Comparison of ENCODE assay signal across 1 cellular context in the genomic region with DNA sequence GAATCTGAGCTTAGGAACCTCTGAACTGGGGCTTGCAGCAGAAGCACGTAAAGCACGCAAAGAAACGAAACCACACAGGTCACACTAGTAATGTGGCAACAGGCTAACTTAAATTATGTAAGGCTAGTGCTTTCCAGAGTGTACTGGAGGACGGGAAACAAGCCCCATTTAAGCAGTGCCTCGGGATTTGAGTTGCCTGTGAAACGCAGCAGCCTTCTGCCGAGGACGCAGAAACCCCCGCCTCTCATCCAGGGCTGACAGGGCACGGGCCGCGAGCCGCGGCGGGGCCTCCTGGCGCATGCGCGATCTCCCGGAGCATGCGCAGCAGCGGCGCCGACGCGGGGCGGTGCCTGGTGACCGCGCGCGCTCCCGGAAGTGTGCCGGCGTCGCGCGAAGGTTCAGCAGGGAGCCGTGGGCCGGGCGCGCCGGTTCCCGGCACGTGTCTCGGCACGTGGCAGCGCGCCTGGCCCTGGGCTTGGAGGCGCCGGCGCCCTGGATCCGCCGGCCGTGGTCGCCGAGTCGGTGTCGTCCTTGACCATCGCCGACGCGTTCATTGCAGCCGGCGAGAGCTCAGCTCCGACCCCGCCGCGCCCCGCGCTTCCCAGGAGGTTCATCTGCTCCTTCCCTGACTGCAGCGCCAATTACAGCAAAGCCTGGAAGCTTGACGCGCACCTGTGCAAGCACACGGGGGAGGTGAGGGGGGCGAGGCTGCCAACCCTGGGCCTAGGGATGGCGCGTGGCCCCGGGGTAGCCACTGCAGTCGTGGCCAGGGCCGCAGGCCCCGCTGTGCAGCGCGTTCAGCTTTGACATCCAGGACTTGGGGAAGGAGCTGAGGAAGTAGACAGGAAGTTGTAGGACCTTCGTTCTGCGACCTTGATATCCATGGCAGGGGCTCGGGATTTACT.
TF ChIP-seq lines count a peak whose summit lies in the region.

A gene (plus strand): TSS at position 374 of the 905 bp plus-strand sequence.

TF ChIP-seq in WTC11, 78 proteins besides CTCF, POLR2A, EP300 and RAD21 (continued from another document and continues in another):
- TF ChIP-seq TEAD1 (CRISPR knock-in tag; IDR thresholded peaks at IDR 0.05) (peak; percentile 96; the same call in 1 of the 2 replicates), MYBL2 (CRISPR knock-in tag; IDR thresholded peaks at IDR 0.05) (peak; percentile 97), SMAD3 (CRISPR knock-in tag; IDR thresholded peaks at IDR 0.05; ENCODE audit: borderline replicate concordance) (peak; percentile 80; the same call in 1 of the 2 replicates), ZNF232 (CRISPR knock-in tag; IDR thresholded peaks at IDR 0.05) (peak; percentile 96), FOXP1 (CRISPR knock-in tag; IDR thresholded peaks at IDR 0.05; ENCODE audit: borderline replicate concordance) (peak; percentile 99), MXD4 (CRISPR knock-in tag; IDR thresholded peaks at IDR 0.05; ENCODE audit: borderline replicate concordance) (no peak), ESRRA (CRISPR knock-in tag; IDR thresholded peaks at IDR 0.05; ENCODE audit: borderline replicate concordance) (peak; percentile 97), TEAD4 (CRISPR knock-in tag; IDR thresholded peaks at IDR 0.05) (peak; percentile 41; the same call in 1 of the 2 replicates), ZNF416 (CRISPR knock-in tag; IDR thresholded peaks at IDR 0.05) (no peak), GABPB1 (CRISPR knock-in tag; IDR thresholded peaks at IDR 0.05) (peak; percentile 81), NFATC4 (CRISPR knock-in tag; IDR thresholded peaks at IDR 0.05) (no peak), TCF7 (CRISPR knock-in tag; IDR thresholded peaks at IDR 0.05; ENCODE audit: low read depth) (peak; percentile 95; the same call in 1 of the 2 replicates), ETV6 (CRISPR knock-in tag; IDR thresholded peaks at IDR 0.05) (peak; percentile 99), ELF4 (CRISPR knock-in tag; IDR thresholded peaks at IDR 0.05; ENCODE audit: low read depth) (peak; percentile 92; the same call in 1 of the 2 replicates), GTF2I (CRISPR knock-in tag; conservative IDR thresholded peaks at IDR 0.05) (no peak), EMX1 (CRISPR knock-in tag; IDR thresholded peaks at IDR 0.05) (no peak), ZNF423 (CRISPR knock-in tag; IDR thresholded peaks at IDR 0.05) (no peak), RELA (CRISPR knock-in tag; IDR thresholded peaks at IDR 0.05; ENCODE audit: borderline replicate concordance) (peak; percentile 95)
- TF ChIP-seq, protein P1, sequence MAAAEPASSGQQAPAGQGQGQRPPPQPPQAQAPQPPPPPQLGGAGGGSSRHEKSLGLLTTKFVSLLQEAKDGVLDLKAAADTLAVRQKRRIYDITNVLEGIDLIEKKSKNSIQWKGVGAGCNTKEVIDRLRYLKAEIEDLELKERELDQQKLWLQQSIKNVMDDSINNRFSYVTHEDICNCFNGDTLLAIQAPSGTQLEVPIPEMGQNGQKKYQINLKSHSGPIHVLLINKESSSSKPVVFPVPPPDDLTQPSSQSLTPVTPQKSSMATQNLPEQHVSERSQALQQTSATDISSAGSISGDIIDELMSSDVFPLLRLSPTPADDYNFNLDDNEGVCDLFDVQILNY (CRISPR knock-in tag; IDR thresholded peaks at IDR 0.05): peak; percentile 96
- TF ChIP-seq, protein P2, sequence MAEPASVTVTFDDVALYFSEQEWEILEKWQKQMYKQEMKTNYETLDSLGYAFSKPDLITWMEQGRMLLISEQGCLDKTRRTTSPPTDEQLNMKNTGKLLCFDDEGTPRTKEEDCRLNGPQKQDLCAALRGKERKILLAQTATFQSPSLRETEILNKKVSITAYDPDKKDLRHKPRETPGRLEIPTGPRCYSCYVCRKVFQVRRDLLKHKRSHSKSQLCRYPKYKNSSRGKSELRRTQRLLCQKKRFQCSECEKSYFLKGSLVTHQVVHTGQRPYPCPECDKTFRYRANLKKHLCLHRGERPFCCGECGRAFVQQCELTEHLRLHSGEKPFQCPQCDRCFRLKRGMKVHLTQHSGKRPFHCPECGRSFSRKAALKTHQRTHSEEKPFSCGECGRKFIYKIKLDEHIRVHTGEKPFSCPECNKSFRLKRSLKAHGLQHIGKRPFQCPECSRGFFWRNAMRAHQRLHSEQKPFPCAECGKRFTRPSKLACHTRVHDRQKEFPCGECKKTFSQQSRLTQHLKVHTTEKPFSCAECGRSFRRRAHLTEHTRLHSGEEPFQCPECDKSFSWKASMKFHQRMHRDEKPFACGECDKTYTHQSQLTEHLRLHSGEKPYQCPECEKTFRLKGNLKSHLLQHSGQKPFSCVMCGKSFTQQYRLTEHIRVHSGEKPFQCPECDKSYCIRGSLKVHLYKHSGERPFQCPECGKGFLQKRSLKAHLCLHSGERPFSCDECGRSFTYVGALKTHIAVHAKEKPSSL (CRISPR knock-in tag; conservative IDR thresholded peaks at IDR 0.05): no peak
- TF ChIP-seq, protein P3, sequence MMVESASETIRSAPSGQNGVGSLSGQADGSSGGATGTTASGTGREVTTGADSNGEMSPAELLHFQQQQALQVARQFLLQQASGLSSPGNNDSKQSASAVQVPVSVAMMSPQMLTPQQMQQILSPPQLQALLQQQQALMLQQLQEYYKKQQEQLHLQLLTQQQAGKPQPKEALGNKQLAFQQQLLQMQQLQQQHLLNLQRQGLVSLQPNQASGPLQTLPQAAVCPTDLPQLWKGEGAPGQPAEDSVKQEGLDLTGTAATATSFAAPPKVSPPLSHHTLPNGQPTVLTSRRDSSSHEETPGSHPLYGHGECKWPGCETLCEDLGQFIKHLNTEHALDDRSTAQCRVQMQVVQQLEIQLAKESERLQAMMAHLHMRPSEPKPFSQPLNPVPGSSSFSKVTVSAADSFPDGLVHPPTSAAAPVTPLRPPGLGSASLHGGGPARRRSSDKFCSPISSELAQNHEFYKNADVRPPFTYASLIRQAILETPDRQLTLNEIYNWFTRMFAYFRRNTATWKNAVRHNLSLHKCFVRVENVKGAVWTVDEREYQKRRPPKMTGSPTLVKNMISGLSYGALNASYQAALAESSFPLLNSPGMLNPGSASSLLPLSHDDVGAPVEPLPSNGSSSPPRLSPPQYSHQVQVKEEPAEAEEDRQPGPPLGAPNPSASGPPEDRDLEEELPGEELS (CRISPR knock-in tag; IDR thresholded peaks at IDR 0.05): peak; percentile 99
- TF ChIP-seq, protein P4, sequence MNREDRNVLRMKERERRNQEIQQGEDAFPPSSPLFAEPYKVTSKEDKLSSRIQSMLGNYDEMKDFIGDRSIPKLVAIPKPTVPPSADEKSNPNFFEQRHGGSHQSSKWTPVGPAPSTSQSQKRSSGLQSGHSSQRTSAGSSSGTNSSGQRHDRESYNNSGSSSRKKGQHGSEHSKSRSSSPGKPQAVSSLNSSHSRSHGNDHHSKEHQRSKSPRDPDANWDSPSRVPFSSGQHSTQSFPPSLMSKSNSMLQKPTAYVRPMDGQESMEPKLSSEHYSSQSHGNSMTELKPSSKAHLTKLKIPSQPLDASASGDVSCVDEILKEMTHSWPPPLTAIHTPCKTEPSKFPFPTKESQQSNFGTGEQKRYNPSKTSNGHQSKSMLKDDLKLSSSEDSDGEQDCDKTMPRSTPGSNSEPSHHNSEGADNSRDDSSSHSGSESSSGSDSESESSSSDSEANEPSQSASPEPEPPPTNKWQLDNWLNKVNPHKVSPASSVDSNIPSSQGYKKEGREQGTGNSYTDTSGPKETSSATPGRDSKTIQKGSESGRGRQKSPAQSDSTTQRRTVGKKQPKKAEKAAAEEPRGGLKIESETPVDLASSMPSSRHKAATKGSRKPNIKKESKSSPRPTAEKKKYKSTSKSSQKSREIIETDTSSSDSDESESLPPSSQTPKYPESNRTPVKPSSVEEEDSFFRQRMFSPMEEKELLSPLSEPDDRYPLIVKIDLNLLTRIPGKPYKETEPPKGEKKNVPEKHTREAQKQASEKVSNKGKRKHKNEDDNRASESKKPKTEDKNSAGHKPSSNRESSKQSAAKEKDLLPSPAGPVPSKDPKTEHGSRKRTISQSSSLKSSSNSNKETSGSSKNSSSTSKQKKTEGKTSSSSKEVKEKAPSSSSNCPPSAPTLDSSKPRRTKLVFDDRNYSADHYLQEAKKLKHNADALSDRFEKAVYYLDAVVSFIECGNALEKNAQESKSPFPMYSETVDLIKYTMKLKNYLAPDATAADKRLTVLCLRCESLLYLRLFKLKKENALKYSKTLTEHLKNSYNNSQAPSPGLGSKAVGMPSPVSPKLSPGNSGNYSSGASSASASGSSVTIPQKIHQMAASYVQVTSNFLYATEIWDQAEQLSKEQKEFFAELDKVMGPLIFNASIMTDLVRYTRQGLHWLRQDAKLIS (CRISPR knock-in tag; IDR thresholded peaks at IDR 0.05; ENCODE audit: borderline replicate concordance): no peak
- TF ChIP-seq, protein P5, sequence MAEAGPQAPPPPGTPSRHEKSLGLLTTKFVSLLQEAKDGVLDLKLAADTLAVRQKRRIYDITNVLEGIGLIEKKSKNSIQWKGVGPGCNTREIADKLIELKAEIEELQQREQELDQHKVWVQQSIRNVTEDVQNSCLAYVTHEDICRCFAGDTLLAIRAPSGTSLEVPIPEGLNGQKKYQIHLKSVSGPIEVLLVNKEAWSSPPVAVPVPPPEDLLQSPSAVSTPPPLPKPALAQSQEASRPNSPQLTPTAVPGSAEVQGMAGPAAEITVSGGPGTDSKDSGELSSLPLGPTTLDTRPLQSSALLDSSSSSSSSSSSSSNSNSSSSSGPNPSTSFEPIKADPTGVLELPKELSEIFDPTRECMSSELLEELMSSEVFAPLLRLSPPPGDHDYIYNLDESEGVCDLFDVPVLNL (CRISPR knock-in tag; IDR thresholded peaks at IDR 0.05; ENCODE audit: borderline replicate concordance, low read depth): peak; percentile 86
- TF ChIP-seq, protein P6, sequence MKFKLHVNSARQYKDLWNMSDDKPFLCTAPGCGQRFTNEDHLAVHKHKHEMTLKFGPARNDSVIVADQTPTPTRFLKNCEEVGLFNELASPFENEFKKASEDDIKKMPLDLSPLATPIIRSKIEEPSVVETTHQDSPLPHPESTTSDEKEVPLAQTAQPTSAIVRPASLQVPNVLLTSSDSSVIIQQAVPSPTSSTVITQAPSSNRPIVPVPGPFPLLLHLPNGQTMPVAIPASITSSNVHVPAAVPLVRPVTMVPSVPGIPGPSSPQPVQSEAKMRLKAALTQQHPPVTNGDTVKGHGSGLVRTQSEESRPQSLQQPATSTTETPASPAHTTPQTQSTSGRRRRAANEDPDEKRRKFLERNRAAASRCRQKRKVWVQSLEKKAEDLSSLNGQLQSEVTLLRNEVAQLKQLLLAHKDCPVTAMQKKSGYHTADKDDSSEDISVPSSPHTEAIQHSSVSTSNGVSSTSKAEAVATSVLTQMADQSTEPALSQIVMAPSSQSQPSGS (CRISPR knock-in tag; IDR thresholded peaks at IDR 0.05; ENCODE audit: borderline replicate concordance, low read depth): peak; percentile 82; the same call in 1 of the 2 replicates
- TF ChIP-seq, protein P7, sequence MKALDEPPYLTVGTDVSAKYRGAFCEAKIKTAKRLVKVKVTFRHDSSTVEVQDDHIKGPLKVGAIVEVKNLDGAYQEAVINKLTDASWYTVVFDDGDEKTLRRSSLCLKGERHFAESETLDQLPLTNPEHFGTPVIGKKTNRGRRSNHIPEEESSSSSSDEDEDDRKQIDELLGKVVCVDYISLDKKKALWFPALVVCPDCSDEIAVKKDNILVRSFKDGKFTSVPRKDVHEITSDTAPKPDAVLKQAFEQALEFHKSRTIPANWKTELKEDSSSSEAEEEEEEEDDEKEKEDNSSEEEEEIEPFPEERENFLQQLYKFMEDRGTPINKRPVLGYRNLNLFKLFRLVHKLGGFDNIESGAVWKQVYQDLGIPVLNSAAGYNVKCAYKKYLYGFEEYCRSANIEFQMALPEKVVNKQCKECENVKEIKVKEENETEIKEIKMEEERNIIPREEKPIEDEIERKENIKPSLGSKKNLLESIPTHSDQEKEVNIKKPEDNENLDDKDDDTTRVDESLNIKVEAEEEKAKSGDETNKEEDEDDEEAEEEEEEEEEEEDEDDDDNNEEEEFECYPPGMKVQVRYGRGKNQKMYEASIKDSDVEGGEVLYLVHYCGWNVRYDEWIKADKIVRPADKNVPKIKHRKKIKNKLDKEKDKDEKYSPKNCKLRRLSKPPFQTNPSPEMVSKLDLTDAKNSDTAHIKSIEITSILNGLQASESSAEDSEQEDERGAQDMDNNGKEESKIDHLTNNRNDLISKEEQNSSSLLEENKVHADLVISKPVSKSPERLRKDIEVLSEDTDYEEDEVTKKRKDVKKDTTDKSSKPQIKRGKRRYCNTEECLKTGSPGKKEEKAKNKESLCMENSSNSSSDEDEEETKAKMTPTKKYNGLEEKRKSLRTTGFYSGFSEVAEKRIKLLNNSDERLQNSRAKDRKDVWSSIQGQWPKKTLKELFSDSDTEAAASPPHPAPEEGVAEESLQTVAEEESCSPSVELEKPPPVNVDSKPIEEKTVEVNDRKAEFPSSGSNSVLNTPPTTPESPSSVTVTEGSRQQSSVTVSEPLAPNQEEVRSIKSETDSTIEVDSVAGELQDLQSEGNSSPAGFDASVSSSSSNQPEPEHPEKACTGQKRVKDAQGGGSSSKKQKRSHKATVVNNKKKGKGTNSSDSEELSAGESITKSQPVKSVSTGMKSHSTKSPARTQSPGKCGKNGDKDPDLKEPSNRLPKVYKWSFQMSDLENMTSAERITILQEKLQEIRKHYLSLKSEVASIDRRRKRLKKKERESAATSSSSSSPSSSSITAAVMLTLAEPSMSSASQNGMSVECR (CRISPR knock-in tag; IDR thresholded peaks at IDR 0.05; ENCODE audit: borderline replicate concordance): peak; percentile 95
- TF ChIP-seq, protein P8, sequence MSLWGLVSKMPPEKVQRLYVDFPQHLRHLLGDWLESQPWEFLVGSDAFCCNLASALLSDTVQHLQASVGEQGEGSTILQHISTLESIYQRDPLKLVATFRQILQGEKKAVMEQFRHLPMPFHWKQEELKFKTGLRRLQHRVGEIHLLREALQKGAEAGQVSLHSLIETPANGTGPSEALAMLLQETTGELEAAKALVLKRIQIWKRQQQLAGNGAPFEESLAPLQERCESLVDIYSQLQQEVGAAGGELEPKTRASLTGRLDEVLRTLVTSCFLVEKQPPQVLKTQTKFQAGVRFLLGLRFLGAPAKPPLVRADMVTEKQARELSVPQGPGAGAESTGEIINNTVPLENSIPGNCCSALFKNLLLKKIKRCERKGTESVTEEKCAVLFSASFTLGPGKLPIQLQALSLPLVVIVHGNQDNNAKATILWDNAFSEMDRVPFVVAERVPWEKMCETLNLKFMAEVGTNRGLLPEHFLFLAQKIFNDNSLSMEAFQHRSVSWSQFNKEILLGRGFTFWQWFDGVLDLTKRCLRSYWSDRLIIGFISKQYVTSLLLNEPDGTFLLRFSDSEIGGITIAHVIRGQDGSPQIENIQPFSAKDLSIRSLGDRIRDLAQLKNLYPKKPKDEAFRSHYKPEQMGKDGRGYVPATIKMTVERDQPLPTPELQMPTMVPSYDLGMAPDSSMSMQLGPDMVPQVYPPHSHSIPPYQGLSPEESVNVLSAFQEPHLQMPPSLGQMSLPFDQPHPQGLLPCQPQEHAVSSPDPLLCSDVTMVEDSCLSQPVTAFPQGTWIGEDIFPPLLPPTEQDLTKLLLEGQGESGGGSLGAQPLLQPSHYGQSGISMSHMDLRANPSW (CRISPR knock-in tag; conservative IDR thresholded peaks at IDR 0.05; ENCODE audit: low read depth): no peak
- TF ChIP-seq, protein P9, sequence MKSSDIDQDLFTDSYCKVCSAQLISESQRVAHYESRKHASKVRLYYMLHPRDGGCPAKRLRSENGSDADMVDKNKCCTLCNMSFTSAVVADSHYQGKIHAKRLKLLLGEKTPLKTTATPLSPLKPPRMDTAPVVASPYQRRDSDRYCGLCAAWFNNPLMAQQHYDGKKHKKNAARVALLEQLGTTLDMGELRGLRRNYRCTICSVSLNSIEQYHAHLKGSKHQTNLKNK (CRISPR knock-in tag; IDR thresholded peaks at IDR 0.05): no peak
- TF ChIP-seq, protein P10, sequence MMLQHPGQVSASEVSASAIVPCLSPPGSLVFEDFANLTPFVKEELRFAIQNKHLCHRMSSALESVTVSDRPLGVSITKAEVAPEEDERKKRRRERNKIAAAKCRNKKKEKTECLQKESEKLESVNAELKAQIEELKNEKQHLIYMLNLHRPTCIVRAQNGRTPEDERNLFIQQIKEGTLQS (CRISPR knock-in tag; conservative IDR thresholded peaks at IDR 0.05): no peak
